Comparison of ENCODE assay signal across 15 cellular contexts in genomic region chr22:49419661-49420060, GRCh38.
DNase-seq lines count a peak whose midpoint lies in the region; ATAC-seq and TF ChIP-seq lines count a peak whose summit lies in the region.
"Had no signal": no experiment of that assay in that cellular context is flagged by ENCODE, and none has a peak within 500 bp of the region (broad histone marks: within the 10 kb centered on the region; RNA-seq: fewer than 3 reads in every experiment).

No MANE protein-coding gene starts in this region.

- no peaks in the 10 kb centered on the region for H3K4me1 Mint-ChIP-seq in natural killer cell treated with Interleukin-12 subunit alpha and Interleukin-12 subunit beta and Interleukin-15 and Interleukin-18, amount 100 ng/mL, for 72 hours (ENCODE audit: low read depth in 2 of 2)
- H3K4me1 Mint-ChIP-seq in natural killer cell: no peaks in the 10 kb centered on the region
- H3K4me1 Mint-ChIP-seq in type B pancreatic cell (ENCODE audit: unreplicated experiment): no peaks in the 10 kb centered on the region
- H3K4me1 Mint-ChIP-seq: CD4-positive, alpha-beta memory T cell had no signal

- peak; percentile 60 for DNase-seq in natural killer cell treated with Interleukin-12 subunit alpha and Interleukin-12 subunit beta and Interleukin-15 and Interleukin-18, amount 100 ng/mL, for 72 hours (ENCODE audit: low spot score)
- no peak for DNase-seq in natural killer cell
- peak; percentile 43 for DNase-seq in mesenteric fat pad (ENCODE audit: low spot score)
- peak; percentile 43 for DNase-seq in type B pancreatic cell (ENCODE audit: extremely low spot score, unreplicated experiment)
- no peak for DNase-seq in SHP77 treated with DMSO at 0.1 percent for 48 hours (lab: John Stamatoyannopoulos, UW)
- no peak for DNase-seq in ecto neural progenitor cell (ENCODE audit: low spot score)
- DNase-seq: C1 segment of cervical spinal cord; Calu3; CD4-positive, alpha-beta memory T cell; COR-L47; DMS53; DMS79 treated with DMSO at 0.1 percent for 48 hours; GF-D8; GOT3; HFFc6 had no signal

- no peaks in the 10 kb centered on the region for H3K9me3 Mint-ChIP-seq in natural killer cell treated with Interleukin-12 subunit alpha and Interleukin-12 subunit beta and Interleukin-15 and Interleukin-18, amount 100 ng/mL, for 72 hours
- H3K9me3 Mint-ChIP-seq in natural killer cell (no peaks in the 10 kb centered on the region), type B pancreatic cell (no peaks in the 10 kb centered on the region)

- peaks cover 0 to 2% of the 10 kb centered on the region in 2 donors for H3K27me3 Mint-ChIP-seq in natural killer cell treated with Interleukin-12 subunit alpha and Interleukin-12 subunit beta and Interleukin-15 and Interleukin-18, amount 100 ng/mL, for 72 hours
- H3K27me3 Mint-ChIP-seq in natural killer cell (ENCODE audit: low read depth in 2 of 2): no peaks in the 10 kb centered on the region
- peaks cover 31% of the 10 kb centered on the region for H3K27me3 Mint-ChIP-seq in type B pancreatic cell

- intact Hi-C loops in natural killer cell (cut with micrococcal nuclease): no loop called here

- no peak for ATAC-seq in natural killer cell treated with Interleukin-12 subunit alpha and Interleukin-12 subunit beta and Interleukin-15 and Interleukin-18, amount 100 ng/mL, for 72 hours
- ATAC-seq in natural killer cell: no peak

- TF ChIP-seq CTCF in natural killer cell (IDR thresholded peaks at IDR 0.05) (no peak), type B pancreatic cell (conservative IDR thresholded peaks at IDR 0.05) (no peak)

- no peaks in the 10 kb centered on the region for H3K36me3 Mint-ChIP-seq in natural killer cell treated with Interleukin-12 subunit alpha and Interleukin-12 subunit beta and Interleukin-15 and Interleukin-18, amount 100 ng/mL, for 72 hours
- H3K36me3 Mint-ChIP-seq in natural killer cell (no peaks in the 10 kb centered on the region), type B pancreatic cell (no peaks in the 10 kb centered on the region)
- H3K36me3 Mint-ChIP-seq: CD4-positive, alpha-beta memory T cell had no signal

- no peak overlapping the region for H3K27ac Mint-ChIP-seq in natural killer cell treated with Interleukin-12 subunit alpha and Interleukin-12 subunit beta and Interleukin-15 and Interleukin-18, amount 100 ng/mL, for 72 hours
- H3K27ac Mint-ChIP-seq in natural killer cell: no peak overlapping the region
- H3K27ac Mint-ChIP-seq in type B pancreatic cell: no peak overlapping the region
- H3K27ac Mint-ChIP-seq: CD4-positive, alpha-beta memory T cell; HFFc6 had no signal

- H3K4me3 Mint-ChIP-seq in natural killer cell treated with Interleukin-12 subunit alpha and Interleukin-12 subunit beta and Interleukin-15 and Interleukin-18, amount 100 ng/mL, for 72 hours: no peak overlapping the region
- H3K4me3 Mint-ChIP-seq in natural killer cell: no peak overlapping the region
- H3K4me3 Mint-ChIP-seq in type B pancreatic cell: no peak overlapping the region
- H3K4me3 Mint-ChIP-seq: CD4-positive, alpha-beta memory T cell; HFFc6 had no signal

Comparison
In these comparisons a context has a peak if more than half of its experiments do, and no peak if none do; other contexts are left out.
1. DNase-seq: peak in natural killer cell treated with Interleukin-12 subunit alpha and Interleukin-12 subunit beta and Interleukin-15 and Interleukin-18, amount 100 ng/mL, for 72 hours (single experiment), mesenteric fat pad (single experiment) and type B pancreatic cell (single experiment); none in natural killer cell (single experiment), SHP77 treated with DMSO at 0.1 percent for 48 hours (single experiment) and ecto neural progenitor cell (single experiment).